In the genomic region with DNA sequence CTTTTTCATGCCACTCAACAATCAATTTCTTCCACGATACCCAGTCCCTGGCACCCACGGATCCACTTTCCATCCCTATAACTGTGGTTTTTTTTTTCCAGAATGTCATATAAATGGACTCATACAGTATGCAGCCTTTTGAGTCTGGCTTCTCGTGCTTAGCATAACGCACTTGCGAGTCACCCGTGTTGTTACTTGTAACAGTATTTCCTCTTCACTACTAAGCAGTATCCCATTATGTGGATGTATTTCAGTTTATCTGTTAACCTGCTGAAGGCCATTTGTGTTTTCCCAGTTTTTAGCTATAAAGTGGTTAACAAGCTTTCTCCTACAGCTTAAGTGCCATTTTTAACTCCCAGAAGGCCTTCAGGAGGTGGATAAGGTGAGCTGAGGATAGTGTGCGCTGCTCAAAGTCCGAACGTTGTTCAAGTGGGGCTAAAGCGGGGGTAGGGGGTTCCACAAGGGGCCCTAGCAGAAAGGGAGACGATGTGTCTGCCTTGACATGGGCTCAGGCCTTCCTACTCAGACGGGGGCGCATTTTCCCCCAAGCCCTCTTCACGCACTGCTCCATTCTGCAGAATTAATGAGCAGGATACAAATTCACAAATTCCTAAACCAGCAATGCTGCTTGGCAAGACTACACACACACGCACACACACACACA, we compare ENCODE assay signal across 8 cellular contexts. TPM values are rescaled to one million over a fixed set of nuclear protein-coding genes. Genes with fewer than 3 reads are reported as not detected.
DNase-seq lines count a peak whose midpoint lies in the region; ATAC-seq, FAIRE-seq and TF ChIP-seq lines count a peak whose summit lies in the region.

No MANE protein-coding gene starts in this region.

- POLR2A ChIA-PET in GM12878 (lab: Charles Lee), result interaction anchor here (0.6 to 2.7 kb wide), 8 partner anchors 12 to 420 kb away, joined by 3 to 11 read pairs (median 4); no protein-coding TSS in a partner anchor

- H4K20me1 ChIP-seq in BLaER1 treated with 17β-estradiol and CSF1 and Interleukin-3, amounts not matched to agents 10 nM and 100 nM, result peaks cover 49 to 89% (median 76%) of the 10 kb centered on the region in 11 experiments
- peaks cover 28% of the 10 kb centered on the region for H4K20me1 ChIP-seq in GM12878 (ENCODE audit: control insufficient read depth, insufficient read depth)

- peak overlapping the region; percentile 80 to 94 (median 90) for H3K4me3 ChIP-seq in BLaER1 treated with 17β-estradiol and CSF1 and Interleukin-3, amounts not matched to agents 10 nM and 100 nM
- H3K4me3 ChIP-seq in GM12878, result peak overlapping the region; percentile 80
- H3K4me3 ChIP-seq in iPS-18c (ENCODE audit: insufficient read depth, low read depth, low read length), result peak overlapping the region; percentile 86

- in situ Hi-C loops in GM12878 (cut with MboI), result no loop called here

- peak; percentile 13 for DNase-seq in NCI-H226
- no peak for DNase-seq in GM12878 (ENCODE audit: low read depth, low spot score)
- DNase-seq in stimulated activated CD8-positive, alpha-beta memory T cell treated with anti-CD3 and anti-CD28 coated beads, Interleukin-7, amount 100 ng/mL, for 24 hours (ENCODE audit: low read depth), result peak; percentile 4
- DNase-seq in NCI-H2171 treated with DMSO at 0.1 percent for 48 hours (lab: John Stamatoyannopoulos, UW), result no peak

- ATAC-seq in GM21515 (IDR thresholded peaks at IDR 0.05; ENCODE audit: unreplicated experiment) (peak; percentile 4), GM12878 (peak; percentile 9), HG03045 (IDR thresholded peaks at IDR 0.05; ENCODE audit: unreplicated experiment) (no peak)

- no peak overlapping the region; the same call in 1 of the 2 replicates for H2AFZ ChIP-seq in GM12878 (ENCODE audit: control insufficient read depth, low read depth, low read length)

- TF ChIP-seq POLR2A in GM12878 (IDR thresholded peaks at IDR 0.05; ENCODE audit: low read depth, low read length), result no peak

- peaks cover 67 to 77% (median 71%) of the 10 kb centered on the region in 10 experiments for H3K4me1 ChIP-seq in BLaER1 treated with 17β-estradiol and CSF1 and Interleukin-3, amounts not matched to agents 10 nM and 100 nM
- peaks cover 47% of the 10 kb centered on the region for H3K4me1 ChIP-seq in GM12878 (ENCODE audit: control insufficient read depth, insufficient read depth, low read length)

- RAD21 ChIA-PET in GM12878 (lab: Charles Lee; ENCODE audit: unreplicated experiment), result interaction anchor here (0.6 to 3.9 kb wide), 7 partner anchors 12 to 457 kb away, joined by 3 to 23 read pairs (median 3); a partner anchor contains a TSS

- WGBS in GM12878 (ENCODE audit: insufficient coverage, insufficient replicate concordance, low lambda C conversion rate, missing lambda C conversion rate), result 1% methylated on average over 15 of the region's 15 CpGs

- CTCF ChIA-PET in GM12878 (lab: Yijun Ruan, JAX), result interaction anchor here (0.7 to 2.8 kb wide), 7 partner anchors 12 to 455 kb away, joined by 3 to 9 read pairs (median 4); no protein-coding TSS in a partner anchor

- H3K27ac ChIP-seq in BLaER1 treated with 17β-estradiol and CSF1 and Interleukin-3, amounts not matched to agents 10 nM and 100 nM, result peak overlapping the region; percentile 93 to 99 (median 98)
- H3K27ac ChIP-seq in GM12878 (ENCODE audit: control insufficient read depth, insufficient read depth), result peak overlapping the region; percentile 100

- peaks cover 32 to 44% (median 39%) of the 10 kb centered on the region in 11 experiments for H3K36me3 ChIP-seq in BLaER1 treated with 17β-estradiol and CSF1 and Interleukin-3, amounts not matched to agents 10 nM and 100 nM
- H3K36me3 ChIP-seq in GM12878 (ENCODE audit: control insufficient read depth in 2 of 2, insufficient read depth in 2 of 2, low read length in 1 of 2), result peaks cover 1 to 28% of the 10 kb centered on the region in 2 experiments

- peak overlapping the region; percentile 91 to 99 (median 98) for H3K9ac ChIP-seq in BLaER1 treated with 17β-estradiol and CSF1 and Interleukin-3, amounts not matched to agents 10 nM and 100 nM
- H3K9ac ChIP-seq in GM12878 (ENCODE audit: control insufficient read depth, insufficient read depth, low read length), result peak overlapping the region; percentile 96

- TF ChIP-seq CTCF in GM12878 (IDR thresholded peaks at IDR 0.05 in 2 of 3, conservative IDR thresholded peaks at IDR 0.05 in 1 of 3; ENCODE audit: control insufficient read depth in 2 of 3, extremely low read depth in 1 of 3, insufficient read depth in 1 of 3, low read depth in 3 of 3, low read length in 3 of 3), result 0 out of 6 replicates have a peak, but pooled peaks of 2 of the 3 experiments have one; percentile 4 to 5

- SMC1A ChIA-PET in GM12878 (lab: Charles Lee; ENCODE audit: uncharacterized antibody, unreplicated experiment), result interaction anchor here (1.0 to 4.9 kb wide), 5 partner anchors 14 to 48 kb away, joined by 3 to 36 read pairs (median 5); no protein-coding TSS in a partner anchor

- TSS peak; percentile 71 for BruUV-seq in GM12878 (replicated peaks; lab: Mats Ljungman, UMichigan)

- peak overlapping the region; percentile 86 to 95 (median 92) for H3K4me2 ChIP-seq in BLaER1 treated with 17β-estradiol and CSF1 and Interleukin-3, amounts not matched to agents 10 nM and 100 nM
- peak overlapping the region; percentile 74 for H3K4me2 ChIP-seq in GM12878 (ENCODE audit: control insufficient read depth, insufficient read depth)

- H3K27me3 ChIP-seq in BLaER1 treated with 17β-estradiol and CSF1 and Interleukin-3, amounts not matched to agents 10 nM and 100 nM, result no peaks in the 10 kb centered on the region
- H3K27me3 ChIP-seq in GM12878 (replicated peaks in 1 of 2; ENCODE audit: control insufficient read depth in 2 of 2, insufficient read depth in 2 of 2, low read length in 1 of 2), result no peaks in the 10 kb centered on the region

- TF ChIP-seq RAD21 in GM12878 (IDR thresholded peaks at IDR 0.05; ENCODE audit: insufficient read depth, low read depth, low read length), result no peak

- no peak for TF ChIP-seq EP300 in GM12878 (IDR thresholded peaks at IDR 0.05; ENCODE audit: borderline replicate concordance in 1 of 2, control insufficient read depth in 1 of 2, low read depth in 2 of 2, low read length in 2 of 2)

- peaks cover 96% of the 10 kb centered on the region for H3K79me2 ChIP-seq in GM12878 (ENCODE audit: control insufficient read depth, insufficient read depth, low read length)

- intact Hi-C loops in GM12878 (cut with micrococcal nuclease; ENCODE audit: unreplicated experiment), result loop anchor here (5.0 kb wide), 1 partner anchor 260 kb away; no protein-coding TSS in a partner anchor

- no peaks in the 10 kb centered on the region for H3K9me3 ChIP-seq in BLaER1 treated with 17β-estradiol and CSF1 and Interleukin-3, amounts not matched to agents 10 nM and 100 nM (replicated peaks in 1 of 11)
- H3K9me3 ChIP-seq in GM12878 (replicated peaks; ENCODE audit: control insufficient read depth, insufficient read depth, low read length), result no peaks in the 10 kb centered on the region
- no peaks in the 10 kb centered on the region for H3K9me3 ChIP-seq in iPS-18c (ENCODE audit: control insufficient read depth, insufficient read depth, low read length)

- no peak for FAIRE-seq in GM12878 (lab: Jason Lieb, UNC)

RNA-seq across cellular contexts. Expression of a gene that starts 0.8 kb away (rescaled TPM):
- 255 and 274 TPM in 2 replicates for total RNA-seq in GM12878 (2013; cell fraction: nucleolus; rRNA removed)
- 177 and 189 TPM in 2 replicates for total RNA-seq in GM12878 (2014; rRNA removed)
- 174 and 179 TPM in 2 replicates for total RNA-seq in GM12878 (2014; rRNA removed; fragmentation: Illumina TruSeq; extraction: Trizol)
- 283 and 292 TPM in 2 replicates for total RNA-seq in GM12878 (2021)
- polyA plus RNA-seq in GM12878 (2011; ENCODE audit: low read depth), result 115 TPM
- polyA plus RNA-seq in GM12878 (2011; rRNA removed), result 369 and 413 TPM in 2 replicates
- polyA plus RNA-seq in GM12878 (2011; cell fraction: cytosol; rRNA removed), result 278 and 279 TPM in 2 replicates
- 453 and 565 TPM in 2 replicates for polyA plus RNA-seq in GM12878 (2011; cell fraction: nucleus; rRNA removed)
- polyA plus RNA-seq in GM12878 (2012), result 132 and 134 TPM in 2 replicates
- polyA plus RNA-seq in GM12878 (2014; fragmentation: Illumina TruSeq; extraction: Trizol), result 213 and 235 TPM in 2 replicates
- polyA plus RNA-seq in GM12878 (2014; fragmentation: Nextera tagmentation; extraction: Ambion mirVana), result 100 to 1,000 TPM in 1 of 2 experiments, 10 to 100 TPM in 1; 55.5 to 105 TPM
- 172 and 180 TPM in 2 replicates for polyA plus RNA-seq in GM12878 (2014; rRNA removed)
- 100 to 1,000 TPM; 160 to 169 TPM for polyA plus RNA-seq in GM12878 (2016; fragmentation: Nextera tagmentation; extraction: Ambion mirVana)
- 717 and 718 TPM in 2 replicates for polyA minus RNA-seq in GM12878 (2011; rRNA and poly(A)+ RNA removed)
- polyA minus RNA-seq in GM12878 (2011; cell fraction: cytosol; rRNA and poly(A)+ RNA removed), result 130 and 154 TPM in 2 replicates
- polyA minus RNA-seq in GM12878 (2011; cell fraction: nucleus; rRNA and poly(A)+ RNA removed), result 221 and 272 TPM in 2 replicates

RNA-seq across cellular contexts. Expression of a gene that starts 39.6 kb away (rescaled TPM):
- 0.07 and 0.08 TPM in 2 replicates for total RNA-seq in GM12878 (2013; cell fraction: nucleolus; rRNA removed)
- total RNA-seq in GM12878 (2014; rRNA removed) (not detected in 2 replicates), GM12878 (2014; rRNA removed; fragmentation: Illumina TruSeq; extraction: Trizol) (not detected in 2 replicates), GM12878 (2021) (0.03 TPM in 1 of 2 replicates, not detected in the other)
- polyA plus RNA-seq in GM12878 (2011; ENCODE audit: low read depth), result 0.10 TPM
- polyA plus RNA-seq in GM12878 (2011; rRNA removed) (not detected in 2 replicates), GM12878 (2014; fragmentation: Illumina TruSeq; extraction: Trizol) (0.03 TPM in 1 of 2 replicates, not detected in the other), GM12878 (2014; fragmentation: Nextera tagmentation; extraction: Ambion mirVana) (not detected), GM12878 (2014; rRNA removed) (0.01 and 0.04 TPM in 2 replicates), GM12878 (2016; fragmentation: Nextera tagmentation; extraction: Ambion mirVana) (under 1 TPM in 1 of 2 experiments, not detected in 1; 0.11 TPM)
- polyA plus RNA-seq in GM12878 (2011; cell fraction: cytosol; rRNA removed), result 0.02 TPM in 1 of 2 replicates, not detected in the other
- polyA plus RNA-seq in GM12878 (2011; cell fraction: nucleus; rRNA removed), result 0.04 and 0.07 TPM in 2 replicates
- polyA plus RNA-seq in GM12878 (2012), result 0.08 and 0.10 TPM in 2 replicates
- polyA minus RNA-seq in GM12878 (2011; rRNA and poly(A)+ RNA removed), result 0.80 TPM in 1 of 2 replicates, not detected in the other
- polyA minus RNA-seq in GM12878 (2011; cell fraction: cytosol; rRNA and poly(A)+ RNA removed), result not detected in 2 replicates
- not detected in 2 replicates for polyA minus RNA-seq in GM12878 (2011; cell fraction: nucleus; rRNA and poly(A)+ RNA removed)

RNA-seq across cellular contexts. Expression of a gene that starts 48.8 kb away (rescaled TPM):
- 23.0 and 26.0 TPM in 2 replicates for total RNA-seq in GM12878 (2013; cell fraction: nucleolus; rRNA removed)
- 30.3 and 33.6 TPM in 2 replicates for total RNA-seq in GM12878 (2014; rRNA removed)
- total RNA-seq in GM12878 (2014; rRNA removed; fragmentation: Illumina TruSeq; extraction: Trizol), result 34.8 and 40.0 TPM in 2 replicates
- total RNA-seq in GM12878 (2021), result 79.1 and 82.6 TPM in 2 replicates
- 151 TPM for polyA plus RNA-seq in GM12878 (2011; ENCODE audit: low read depth)
- polyA plus RNA-seq in GM12878 (2011; rRNA removed), result 23.5 and 25.1 TPM in 2 replicates
- 14.7 and 17.2 TPM in 2 replicates for polyA plus RNA-seq in GM12878 (2011; cell fraction: cytosol; rRNA removed)
- polyA plus RNA-seq in GM12878 (2011; cell fraction: nucleus; rRNA removed), result 35.1 and 39.0 TPM in 2 replicates
- polyA plus RNA-seq in GM12878 (2012), result 48.0 and 59.0 TPM in 2 replicates
- polyA plus RNA-seq in GM12878 (2014; fragmentation: Illumina TruSeq; extraction: Trizol), result 63.9 and 75.3 TPM in 2 replicates
- 10 to 100 TPM; 11.0 to 20.3 TPM for polyA plus RNA-seq in GM12878 (2014; fragmentation: Nextera tagmentation; extraction: Ambion mirVana)
- 24.7 and 27.0 TPM in 2 replicates for polyA plus RNA-seq in GM12878 (2014; rRNA removed)
- polyA plus RNA-seq in GM12878 (2016; fragmentation: Nextera tagmentation; extraction: Ambion mirVana), result 1 to 10 TPM; 3.9 to 4.3 TPM
- polyA minus RNA-seq in GM12878 (2011; rRNA and poly(A)+ RNA removed), result 16.3 and 17.7 TPM in 2 replicates
- 14.3 and 20.0 TPM in 2 replicates for polyA minus RNA-seq in GM12878 (2011; cell fraction: cytosol; rRNA and poly(A)+ RNA removed)
- polyA minus RNA-seq in GM12878 (2011; cell fraction: nucleus; rRNA and poly(A)+ RNA removed), result 20.2 and 20.4 TPM in 2 replicates

Comparison
In these comparisons a context has a peak if more than half of its experiments do, and no peak if none do; other contexts are left out.
1. DNase-seq: peak in NCI-H226 (single experiment) and stimulated activated CD8-positive, alpha-beta memory T cell treated with anti-CD3 and anti-CD28 coated beads, Interleukin-7, amount 100 ng/mL, for 24 hours (single experiment); none in GM12878 (single experiment) and NCI-H2171 treated with DMSO at 0.1 percent for 48 hours (single experiment).
2. Peak in every context shown above with its lines, with median percentiles within 50 percentile points of each other: H3K4me3 ChIP-seq.